Comparison of ENCODE assay signal across 1 cellular context in the genomic region with DNA sequence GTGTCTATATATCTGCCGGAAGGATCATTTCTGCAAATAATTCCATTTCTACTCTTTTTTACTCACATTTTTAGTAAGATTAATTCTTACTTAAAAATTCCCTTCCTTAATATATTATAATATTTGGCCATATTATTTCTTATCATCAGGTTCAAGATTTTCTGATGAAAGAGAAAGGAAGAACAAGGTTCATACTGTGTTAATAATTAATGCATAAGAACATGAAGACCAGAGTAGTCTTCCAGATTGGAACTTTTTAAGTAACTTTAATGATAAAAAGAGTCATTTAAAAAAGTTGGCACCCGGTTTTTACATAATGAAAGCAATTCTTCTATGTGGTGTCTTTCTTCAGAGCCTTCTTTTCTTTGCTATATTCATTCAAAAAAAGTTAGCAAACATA.
TF ChIP-seq lines count a peak whose summit lies in the region.

No MANE protein-coding gene starts in this region.

TF ChIP-seq in SK-N-SH treated with all-trans-retinoic acid at 6 μM for 48 hours, 23 proteins besides CTCF, POLR2A, EP300 and RAD21 (continued from another document):
- TF ChIP-seq, protein P1, sequence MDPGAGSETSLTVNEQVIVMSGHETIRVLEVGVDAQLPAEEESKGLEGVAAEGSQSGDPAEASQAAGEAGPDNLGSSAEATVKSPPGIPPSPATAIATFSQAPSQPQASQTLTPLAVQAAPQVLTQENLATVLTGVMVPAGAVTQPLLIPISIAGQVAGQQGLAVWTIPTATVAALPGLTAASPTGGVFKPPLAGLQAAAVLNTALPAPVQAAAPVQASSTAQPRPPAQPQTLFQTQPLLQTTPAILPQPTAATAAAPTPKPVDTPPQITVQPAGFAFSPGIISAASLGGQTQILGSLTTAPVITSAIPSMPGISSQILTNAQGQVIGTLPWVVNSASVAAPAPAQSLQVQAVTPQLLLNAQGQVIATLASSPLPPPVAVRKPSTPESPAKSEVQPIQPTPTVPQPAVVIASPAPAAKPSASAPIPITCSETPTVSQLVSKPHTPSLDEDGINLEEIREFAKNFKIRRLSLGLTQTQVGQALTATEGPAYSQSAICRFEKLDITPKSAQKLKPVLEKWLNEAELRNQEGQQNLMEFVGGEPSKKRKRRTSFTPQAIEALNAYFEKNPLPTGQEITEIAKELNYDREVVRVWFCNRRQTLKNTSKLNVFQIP (CRISPR knock-in tag; IDR thresholded peaks at IDR 0.05; ENCODE audit: borderline replicate concordance, low read depth): no peak
